In the genomic region with DNA sequence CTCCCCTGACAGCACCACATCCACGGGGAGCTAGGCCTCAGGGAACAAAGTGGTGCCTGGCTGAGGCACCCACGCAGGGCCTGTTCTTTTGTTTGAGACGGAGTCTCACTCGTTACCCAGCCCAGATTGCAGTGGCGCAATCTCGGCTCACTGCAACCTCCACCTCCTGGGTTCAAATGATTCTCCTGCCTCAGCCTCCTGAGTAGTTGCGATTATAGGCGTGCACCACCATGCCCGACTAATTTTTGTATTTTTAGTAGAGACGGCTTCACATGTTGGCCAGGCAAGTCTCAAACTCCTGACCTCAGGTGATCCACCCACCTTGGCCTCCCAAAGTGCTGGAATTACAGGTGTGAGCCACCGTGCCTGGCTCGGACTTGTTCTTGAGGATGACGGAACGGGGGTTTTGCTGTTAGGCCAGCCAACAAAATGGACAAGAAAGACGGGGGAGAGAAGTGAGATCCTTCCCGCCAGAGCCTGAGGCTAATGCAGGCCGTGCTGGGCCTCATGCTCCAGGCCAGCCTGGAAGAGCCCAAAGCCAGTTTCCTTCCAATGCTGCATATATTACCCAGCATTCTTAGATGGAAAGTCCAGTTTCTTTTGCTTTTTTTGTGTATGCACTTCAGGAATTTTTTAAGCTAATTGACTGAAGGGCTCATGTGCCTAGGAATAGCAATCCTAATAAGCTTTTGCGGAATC, we compare ENCODE assay signal across 1 cellular context.
TF ChIP-seq lines count a peak whose summit lies in the region.

No MANE protein-coding gene starts in this region.

TF ChIP-seq in HepG2, 621 proteins besides CTCF, POLR2A, EP300 and RAD21:
- TF ChIP-seq RBAK (CRISPR knock-in tag; IDR thresholded peaks at IDR 0.05) (0 out of 2 replicates have a peak, but pooled peaks have one; percentile 34), ZNF484 (CRISPR knock-in tag; IDR thresholded peaks at IDR 0.05; ENCODE audit: borderline replicate concordance, low read depth) (no peak), MBD4 (IDR thresholded peaks at IDR 0.05; ENCODE audit: borderline replicate concordance, low read length) (no peak)
- TF ChIP-seq, protein P1, sequence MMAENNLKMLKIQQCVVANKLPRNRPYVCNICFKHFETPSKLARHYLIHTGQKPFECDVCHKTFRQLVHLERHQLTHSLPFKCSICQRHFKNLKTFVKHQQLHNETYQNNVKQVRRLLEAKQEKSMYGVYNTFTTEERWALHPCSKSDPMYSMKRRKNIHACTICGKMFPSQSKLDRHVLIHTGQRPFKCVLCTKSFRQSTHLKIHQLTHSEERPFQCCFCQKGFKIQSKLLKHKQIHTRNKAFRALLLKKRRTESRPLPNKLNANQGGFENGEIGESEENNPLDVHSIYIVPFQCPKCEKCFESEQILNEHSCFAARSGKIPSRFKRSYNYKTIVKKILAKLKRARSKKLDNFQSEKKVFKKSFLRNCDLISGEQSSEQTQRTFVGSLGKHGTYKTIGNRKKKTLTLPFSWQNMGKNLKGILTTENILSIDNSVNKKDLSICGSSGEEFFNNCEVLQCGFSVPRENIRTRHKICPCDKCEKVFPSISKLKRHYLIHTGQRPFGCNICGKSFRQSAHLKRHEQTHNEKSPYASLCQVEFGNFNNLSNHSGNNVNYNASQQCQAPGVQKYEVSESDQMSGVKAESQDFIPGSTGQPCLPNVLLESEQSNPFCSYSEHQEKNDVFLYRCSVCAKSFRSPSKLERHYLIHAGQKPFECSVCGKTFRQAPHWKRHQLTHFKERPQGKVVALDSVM (CRISPR knock-in tag; IDR thresholded peaks at IDR 0.05) = peak; percentile 22; the same call in 1 of the 2 replicates
